ENCODE assay signal across 19 cellular contexts in the genomic region with DNA sequence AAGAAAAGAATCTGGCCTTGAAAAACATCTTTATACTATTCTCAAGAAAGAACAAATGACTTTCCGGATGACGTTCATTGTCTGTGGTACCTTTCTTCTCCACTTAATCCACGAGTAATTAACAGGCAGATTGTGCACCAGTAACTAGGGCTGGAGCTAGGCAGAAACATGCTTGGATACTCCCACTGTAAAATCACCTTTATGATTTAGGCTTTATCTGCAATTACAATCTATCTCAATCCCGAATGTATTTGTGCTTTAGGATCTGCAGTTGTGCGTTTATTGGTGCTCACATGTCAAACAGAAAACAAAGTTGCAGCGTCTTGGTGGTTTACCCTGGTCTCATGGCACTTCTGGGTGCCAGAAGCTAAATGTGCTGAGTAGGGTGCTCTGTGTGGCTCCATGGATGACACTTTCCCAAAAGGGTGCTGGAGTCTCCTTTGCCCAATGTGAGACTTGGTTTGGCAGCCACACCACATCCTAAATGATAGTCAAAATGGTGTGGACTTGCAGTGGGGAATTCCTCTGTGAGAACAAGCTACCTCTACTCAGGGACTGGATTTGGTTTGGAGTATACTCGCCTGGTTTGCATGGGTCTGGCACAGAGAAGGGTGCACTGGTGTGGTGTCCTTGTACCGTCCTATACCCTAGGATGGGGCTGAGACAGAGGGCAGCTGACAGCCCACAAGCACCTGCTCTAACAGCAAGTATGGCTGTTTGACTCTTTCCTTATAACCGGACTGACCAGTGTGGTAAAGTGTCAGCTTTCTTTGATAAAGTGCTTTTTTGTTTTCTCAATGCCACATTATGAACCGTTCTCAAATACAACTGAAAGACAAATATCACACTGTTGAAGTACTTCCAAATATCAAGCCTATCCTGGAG. TPM values are rescaled to one million over a fixed set of nuclear protein-coding genes. Genes with fewer than 3 reads are reported as not detected.
DNase-seq lines count a peak whose midpoint lies in the region; ATAC-seq and TF ChIP-seq lines count a peak whose summit lies in the region.
"Had no signal": no experiment of that assay in that cellular context is flagged by ENCODE, and none has a peak within 500 bp of the region (broad histone marks: within the 10 kb centered on the region; RNA-seq: fewer than 3 reads in every experiment).

No MANE protein-coding gene starts in this region.

- in situ Hi-C loops in GM13977 (cut with MboI; ENCODE audit: low pct_unique_long_range_greater_than_20kb, low sequenced_read_pairs, unreplicated experiment) = loop anchor here (25.0 kb wide), 2 partner anchors 324 to 599 kb away; no protein-coding TSS in a partner anchor

- peak overlapping the region; percentile 89 for H3K27ac ChIP-seq in C4-2B
- H3K27ac ChIP-seq in naive thymus-derived CD4-positive, alpha-beta T cell (ENCODE audit: low read depth, low read length) = no peak overlapping the region
- H3K27ac ChIP-seq: brain microvascular endothelial cell, epithelial cell of prostate, GM23248, sigmoid colon had no signal

- H3K27ac Mint-ChIP-seq in WTC11 = no peak overlapping the region
- peak overlapping the region in 5 of 9 donors; percentile 5 to 84 (median 57) for H3K27ac Mint-ChIP-seq in naive thymus-derived CD4-positive, alpha-beta T cell
- H3K27ac Mint-ChIP-seq: activated naive CD4-positive, alpha-beta T cell treated with anti-CD3 and anti-CD28 coated beads, Interleukin-2, amount 10 ng/mL, durations not matched to agents 7 days and 5 days had no signal

- TF ChIP-seq CTCF in C4-2B (conservative IDR thresholded peaks at IDR 0.05) (no peak), WTC11 (IDR thresholded peaks at IDR 0.05) (no peak), GM13977 (IDR thresholded peaks at IDR 0.05; ENCODE audit: extremely low read depth, insufficient read depth, missing control alignments) (no peak)

- ATAC-seq in WTC11 = peak; percentile 55
- no peak for ATAC-seq in naive thymus-derived CD4-positive, alpha-beta T cell
- ATAC-seq in GM21526 (IDR thresholded peaks at IDR 0.05; ENCODE audit: low FRiP score, unreplicated experiment) = no peak

- peaks cover 19% of the 10 kb centered on the region for H3K36me3 Mint-ChIP-seq in WTC11
- peaks cover 0 to 14% (median 0%) of the 10 kb centered on the region in 5 donors for H3K36me3 Mint-ChIP-seq in naive thymus-derived CD4-positive, alpha-beta T cell

- H3K4me1 ChIP-seq in naive thymus-derived CD4-positive, alpha-beta T cell (ENCODE audit: control insufficient read depth in 2 of 2, insufficient read depth in 2 of 2, low read length in 2 of 2) = peaks cover 0 to 6% of the 10 kb centered on the region in 2 donors

- peaks cover 0 to 3% (median 0%) of the 10 kb centered on the region in 3 experiments for H3K36me3 ChIP-seq in naive thymus-derived CD4-positive, alpha-beta T cell (ENCODE audit: control insufficient read depth in 2 of 3, insufficient read depth in 3 of 3, low read length in 3 of 3)

- CTCF ChIA-PET in WTC11 (lab: Charles Lee) = interaction anchor here (1.0 to 1.2 kb wide), 2 partner anchors 11 to 12 kb away, joined by 3 read pairs; no protein-coding TSS in a partner anchor
- CTCF ChIA-PET in naive thymus-derived CD4-positive, alpha-beta T cell (lab: Charles Lee) = no interaction called here

- POLR2A ChIA-PET in WTC11 (lab: Charles Lee) = no interaction called here
- POLR2A ChIA-PET in naive thymus-derived CD4-positive, alpha-beta T cell (lab: Charles Lee) = interaction anchor here (0.8 to 1.7 kb wide), 4 partner anchors 64 to 225 kb away, joined by 3 to 4 read pairs (median 4); a partner anchor contains a TSS

- intact Hi-C loops in naive thymus-derived CD4-positive, alpha-beta T cell (cut with micrococcal nuclease) = no loop called here

- no peaks in the 10 kb centered on the region; the same call in 1 of the 2 replicates for H3K27me3 Mint-ChIP-seq in WTC11 (ENCODE audit: low read depth)
- no peaks in the 10 kb centered on the region for H3K27me3 Mint-ChIP-seq in naive thymus-derived CD4-positive, alpha-beta T cell
- H3K27me3 Mint-ChIP-seq: activated naive CD4-positive, alpha-beta T cell treated with anti-CD3 and anti-CD28 coated beads, Interleukin-2, amount 10 ng/mL, durations not matched to agents 7 days and 5 days had no signal

- H3K9me3 Mint-ChIP-seq in WTC11 = no peaks in the 10 kb centered on the region
- H3K9me3 Mint-ChIP-seq in naive thymus-derived CD4-positive, alpha-beta T cell = no peaks in the 10 kb centered on the region
- H3K9me3 Mint-ChIP-seq: activated naive CD4-positive, alpha-beta T cell treated with anti-CD3 and anti-CD28 coated beads, Interleukin-2, amount 10 ng/mL, durations not matched to agents 7 days and 5 days had no signal

- H3K9me3 ChIP-seq in naive thymus-derived CD4-positive, alpha-beta T cell (ENCODE audit: control insufficient read depth in 2 of 3, low read length in 3 of 3) = no peaks in the 10 kb centered on the region
- H3K9me3 ChIP-seq: sigmoid colon had no signal

- H3K4me3 ChIP-seq in naive thymus-derived CD4-positive, alpha-beta T cell (ENCODE audit: low read length) = no peak overlapping the region
- H3K4me3 ChIP-seq: GM23248, sigmoid colon had no signal

- no peaks in the 10 kb centered on the region for H3K27me3 ChIP-seq in naive thymus-derived CD4-positive, alpha-beta T cell (ENCODE audit: control insufficient read depth in 2 of 2, insufficient read depth in 2 of 2, low read length in 2 of 2)
- H3K27me3 ChIP-seq: brain microvascular endothelial cell, sigmoid colon had no signal

- no peak overlapping the region for H3K4me3 Mint-ChIP-seq in WTC11
- H3K4me3 Mint-ChIP-seq in naive thymus-derived CD4-positive, alpha-beta T cell = no peak overlapping the region
- H3K4me3 Mint-ChIP-seq: activated naive CD4-positive, alpha-beta T cell treated with anti-CD3 and anti-CD28 coated beads, Interleukin-2, amount 10 ng/mL, durations not matched to agents 7 days and 5 days had no signal

- no peaks in the 10 kb centered on the region for H3K4me1 Mint-ChIP-seq in WTC11
- peaks cover 11 to 38% (median 27%) of the 10 kb centered on the region in 7 donors for H3K4me1 Mint-ChIP-seq in naive thymus-derived CD4-positive, alpha-beta T cell

- DNase-seq in DMS53 (lab: John Stamatoyannopoulos, UW) = peak; percentile 55
- DNase-seq in DMS53 treated with DMSO at 0.1 percent for 48 hours (lab: John Stamatoyannopoulos, UW; ENCODE audit: unreplicated experiment) = no peak
- DNase-seq in WTC11 (ENCODE audit: low spot score) = no peak
- no peak for DNase-seq in naive thymus-derived CD4-positive, alpha-beta T cell
- no peak for DNase-seq in stimulated activated CD4-positive, alpha-beta T cell treated with anti-CD3 and anti-CD28 coated beads, Interleukin-4, amount 100 ng/mL, for 4 hours
- no peak for DNase-seq in GM13977 (ENCODE audit: low spot score)
- DNase-seq: 8988T; activated naive CD4-positive, alpha-beta T cell treated with anti-CD3 and anti-CD28 coated beads, Interleukin-2, amount 10 ng/mL, durations not matched to agents 7 days and 5 days; activated T-cell treated with anti-CD3 and anti-CD28 coated beads, Interleukin-2, amount 50 U/mL, for 1 hour; brain microvascular endothelial cell; cortex of kidney; DMS 273 treated with DMSO at 0.1 percent for 48 hours; GM23248; NCI-H1436; NCI-H446; sigmoid colon had no signal

TF ChIP-seq in WTC11, 78 proteins besides CTCF, POLR2A, EP300 and RAD21:
- TF ChIP-seq, protein P1, sequence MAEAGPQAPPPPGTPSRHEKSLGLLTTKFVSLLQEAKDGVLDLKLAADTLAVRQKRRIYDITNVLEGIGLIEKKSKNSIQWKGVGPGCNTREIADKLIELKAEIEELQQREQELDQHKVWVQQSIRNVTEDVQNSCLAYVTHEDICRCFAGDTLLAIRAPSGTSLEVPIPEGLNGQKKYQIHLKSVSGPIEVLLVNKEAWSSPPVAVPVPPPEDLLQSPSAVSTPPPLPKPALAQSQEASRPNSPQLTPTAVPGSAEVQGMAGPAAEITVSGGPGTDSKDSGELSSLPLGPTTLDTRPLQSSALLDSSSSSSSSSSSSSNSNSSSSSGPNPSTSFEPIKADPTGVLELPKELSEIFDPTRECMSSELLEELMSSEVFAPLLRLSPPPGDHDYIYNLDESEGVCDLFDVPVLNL (CRISPR knock-in tag; IDR thresholded peaks at IDR 0.05; ENCODE audit: borderline replicate concordance, low read depth) = no peak
- TF ChIP-seq ZNF416 (CRISPR knock-in tag; IDR thresholded peaks at IDR 0.05) (no peak), ZNF423 (CRISPR knock-in tag; IDR thresholded peaks at IDR 0.05) (no peak), ESRRA (CRISPR knock-in tag; IDR thresholded peaks at IDR 0.05; ENCODE audit: borderline replicate concordance) (no peak)

RNA-seq across cellular contexts. Expression of a gene that starts 7.7 kb away (rescaled TPM):
- 86.9 to 98.3 TPM (median 94.9 TPM) in 3 replicates for total RNA-seq in WTC11 (2021)
- total RNA-seq in naive thymus-derived CD4-positive, alpha-beta T cell = 100 to 1,000 TPM in 4 of 5 experiments, 10 to 100 TPM in 1; 89.4 to 120 (median 115) TPM
- polyA plus RNA-seq in naive thymus-derived CD4-positive, alpha-beta T cell = 100 to 1,000 TPM; 115 to 140 TPM

RNA-seq across cellular contexts. Expression of a gene that starts 8.0 kb away (rescaled TPM):
- 76.2 to 88.4 TPM (median 82.7 TPM) in 3 replicates for total RNA-seq in WTC11 (2021)
- total RNA-seq in naive thymus-derived CD4-positive, alpha-beta T cell = 100 to 1,000 TPM in 4 of 5 experiments, 10 to 100 TPM in 1; 94.7 to 135 (median 105) TPM
- 10 to 100 TPM; 54.1 to 58.4 TPM for polyA plus RNA-seq in naive thymus-derived CD4-positive, alpha-beta T cell
